ENCODE assay signal across 17 cellular contexts in genomic region chr10:64115471-64115870, GRCh38.
DNase-seq lines count a peak whose midpoint lies in the region; ATAC-seq and TF ChIP-seq lines count a peak whose summit lies in the region.
"Had no signal": no experiment of that assay in that cellular context is flagged by ENCODE, and none has a peak within 500 bp of the region (broad histone marks: within the 10 kb centered on the region; RNA-seq: fewer than 3 reads in every experiment).

No MANE protein-coding gene starts in this region.

- intact Hi-C loops in HCT116 (cut with micrococcal nuclease): loop anchor here (10.0 kb wide), 1 partner anchor 259 kb away; no protein-coding TSS in a partner anchor

- H3K27me3 Mint-ChIP-seq in effector memory CD8-positive, alpha-beta T cell: no peaks in the 10 kb centered on the region
- H3K27me3 Mint-ChIP-seq in T-cell (peaks cover 3% of the 10 kb centered on the region in 2 donors), glutamatergic neuron (ENCODE audit: unreplicated experiment) (no peaks in the 10 kb centered on the region)

- no peaks in the 10 kb centered on the region for H3K36me3 ChIP-seq in HCT116 (ENCODE audit: control insufficient read depth in 1 of 2, insufficient read depth in 2 of 2, low read length in 2 of 2)
- no peaks in the 10 kb centered on the region for H3K36me3 ChIP-seq in RWPE2 (ENCODE audit: low read depth)
- no peaks in the 10 kb centered on the region for H3K36me3 ChIP-seq in trophoblast cell (ENCODE audit: control insufficient read depth in 1 of 2, insufficient read depth in 2 of 2, low read length in 2 of 2)
- H3K36me3 ChIP-seq: BLaER1, HAP-1 had no signal

- H4K20me1 ChIP-seq in HCT116 (ENCODE audit: insufficient read depth): no peaks in the 10 kb centered on the region
- H4K20me1 ChIP-seq: BLaER1 had no signal

- no TSS peak for BruUV-seq in HCT116 (replicated peaks; lab: Mats Ljungman, UMichigan)

- ATAC-seq in HCT116 (no peak), RWPE2 (ENCODE audit: low read depth) (peak; percentile 33; the same call in 2 of the 3 replicates), T-cell (replicated peaks in 1 of 4) (no peak), HG03097 (IDR thresholded peaks at IDR 0.05; ENCODE audit: low FRiP score, unreplicated experiment) (no peak)
- ATAC-seq in effector memory CD8-positive, alpha-beta T cell (replicated peaks): no peak

- peak overlapping the region; percentile 45 for H2AK5ac ChIP-seq in trophoblast cell (ENCODE audit: low read length)

- peak overlapping the region; percentile 64 for H3K4ac ChIP-seq in trophoblast cell (ENCODE audit: low read depth, low read length)

- H3K27ac ChIP-seq in HCT116 (ENCODE audit: low read depth, low read length) (no peak overlapping the region), RWPE2 (ENCODE audit: poor library complexity, severe bottlenecking) (no peak overlapping the region), trophoblast cell (ENCODE audit: low read depth, low read length) (peak overlapping the region; percentile 67)
- H3K27ac ChIP-seq: 22Rv1, BLaER1 had no signal

- no peaks in the 10 kb centered on the region for H3K9me2 ChIP-seq in HCT116 (ENCODE audit: insufficient read depth)

- H3K79me2 ChIP-seq in HCT116 (ENCODE audit: insufficient read depth, low read length) (no peaks in the 10 kb centered on the region), trophoblast cell (ENCODE audit: control insufficient read depth, insufficient read depth, low read length, poor library complexity) (no peaks in the 10 kb centered on the region)

- H2AFZ ChIP-seq in HCT116 (ENCODE audit: low read depth, low read length, poor library complexity, severe bottlenecking): peak overlapping the region; percentile 13
- H2AFZ ChIP-seq in trophoblast cell (ENCODE audit: insufficient read depth, low read length, poor library complexity): no peak overlapping the region

- CTCF ChIA-PET in HCT116 (lab: Charles Lee): interaction anchor here (1.4 to 1.7 kb wide), 3 partner anchors 14 to 264 kb away, joined by 3 to 10 read pairs (median 5); no protein-coding TSS in a partner anchor
- CTCF ChIA-PET in T-cell (lab: Charles Lee): no interaction called here

- RAD21 ChIA-PET in HCT116 (lab: Charles Lee; ENCODE audit: low non-redundant PET in 1 of 2, low total read pairs in 2 of 2, uncharacterized antibody in 2 of 2, unreplicated experiment in 2 of 2): interaction anchor here in 1 of 2 experiments (0.7 kb wide), 1 partner anchor 759 kb away, joined by 3 read pairs; no protein-coding TSS in a partner anchor

- H3K27me3 ChIP-seq in HCT116 (ENCODE audit: insufficient read depth, low read length) (no peaks in the 10 kb centered on the region), RWPE2 (ENCODE audit: insufficient read depth, poor library complexity, severe bottlenecking) (no peaks in the 10 kb centered on the region), trophoblast cell (ENCODE audit: insufficient read depth, low read length) (no peaks in the 10 kb centered on the region)
- H3K27me3 ChIP-seq: BLaER1 had no signal

- no peak overlapping the region for H3K18ac ChIP-seq in trophoblast cell (ENCODE audit: low read length)

- H3K4me1 ChIP-seq in HCT116 (ENCODE audit: control insufficient read depth in 1 of 2, insufficient read depth in 2 of 2, low read length in 2 of 2) (no peaks in the 10 kb centered on the region), RWPE2 (ENCODE audit: insufficient read depth, poor library complexity, severe bottlenecking) (peaks cover 5% of the 10 kb centered on the region), trophoblast cell (ENCODE audit: control insufficient read depth in 1 of 2, insufficient read depth in 2 of 2, low read length in 2 of 2) (peaks cover 9 to 20% of the 10 kb centered on the region in 2 experiments)
- H3K4me1 ChIP-seq: HAP-1 had no signal

- H2BK120ac ChIP-seq in trophoblast cell (ENCODE audit: insufficient read depth, low read length, poor library complexity): peak overlapping the region; percentile 93

- peak overlapping the region; percentile 44 for H4K8ac ChIP-seq in trophoblast cell (ENCODE audit: low read depth, low read length)

- no peak overlapping the region for H3K4me3 Mint-ChIP-seq in effector memory CD8-positive, alpha-beta T cell
- H3K4me3 Mint-ChIP-seq in T-cell (no peak overlapping the region), glutamatergic neuron (ENCODE audit: unreplicated experiment) (no peak overlapping the region)
- H3K4me3 Mint-ChIP-seq: CD4-positive, CD25-positive, alpha-beta regulatory T cell; HFFc6; IgD-negative memory B cell had no signal

- peak overlapping the region; percentile 54 for H3K14ac ChIP-seq in trophoblast cell (ENCODE audit: low read length)

- whole genome bisulfite sequencing in trophoblast cell (ENCODE audit: extremely low coverage, insufficient coverage, insufficient read length): no CpG with 5 or more reads among the region's 1 CpG

- POLR2A ChIA-PET in HCT116 (lab: Charles Lee): no interaction called here
- POLR2A ChIA-PET in T-cell (lab: Charles Lee): no interaction called here

- H3K9ac ChIP-seq in HCT116 (ENCODE audit: low read length): no peak overlapping the region
- no peak overlapping the region for H3K9ac ChIP-seq in trophoblast cell (ENCODE audit: low read length)
- H3K9ac ChIP-seq: BLaER1 had no signal

- H3K4me2 ChIP-seq in HCT116 (ENCODE audit: low read length): no peak overlapping the region
- no peak overlapping the region for H3K4me2 ChIP-seq in trophoblast cell (ENCODE audit: low read length)
- H3K4me2 ChIP-seq: BLaER1 had no signal

- H3K79me1 ChIP-seq in trophoblast cell (ENCODE audit: low read length): peaks cover 22% of the 10 kb centered on the region

- no peak overlapping the region for H3K23ac ChIP-seq in trophoblast cell (ENCODE audit: low read length)

- TF ChIP-seq RAD21 in HCT116 (IDR thresholded peaks at IDR 0.05; ENCODE audit: low read depth): no peak

- H3K9me3 ChIP-seq in HCT116 (ENCODE audit: control insufficient read depth in 1 of 2, insufficient read depth in 1 of 2, low read depth in 1 of 2, low read length in 2 of 2) (no peaks in the 10 kb centered on the region), RWPE2 (ENCODE audit: severe bottlenecking) (no peaks in the 10 kb centered on the region), trophoblast cell (ENCODE audit: insufficient read depth, low read depth, low read length) (no peaks in the 10 kb centered on the region)
- H3K9me3 ChIP-seq: BLaER1, HAP-1 had no signal

- TF ChIP-seq CTCF in HCT116 (IDR thresholded peaks at IDR 0.05 in 2 of 3, conservative IDR thresholded peaks at IDR 0.05 in 1 of 3; ENCODE audit: borderline replicate concordance in 1 of 3, insufficient read depth in 1 of 3, low read depth in 2 of 3, low read length in 2 of 3) (no peak), RWPE2 (IDR thresholded peaks at IDR 0.05; ENCODE audit: poor library complexity, severe bottlenecking) (no peak), epithelial cell of esophagus (IDR thresholded peaks at IDR 0.05; ENCODE audit: insufficient read depth, low read depth, low read length, missing control alignments) (no peak), glutamatergic neuron (IDR thresholded peaks at IDR 0.05; ENCODE audit: partially characterized antibody, unreplicated experiment) (no peak)

- peak overlapping the region; percentile 87 for H2BK5ac ChIP-seq in trophoblast cell (ENCODE audit: low read depth, low read length, poor library complexity)

- no peak overlapping the region for H3K27ac Mint-ChIP-seq in effector memory CD8-positive, alpha-beta T cell
- H3K27ac Mint-ChIP-seq in T-cell (no peak overlapping the region), glutamatergic neuron (ENCODE audit: unreplicated experiment) (no peak overlapping the region)
- H3K27ac Mint-ChIP-seq: CD4-positive, CD25-positive, alpha-beta regulatory T cell; HFFc6; IgD-negative memory B cell had no signal

- H3K9me3 Mint-ChIP-seq in effector memory CD8-positive, alpha-beta T cell: peaks cover 0 to 4% of the 10 kb centered on the region in 2 donors
- H3K9me3 Mint-ChIP-seq in T-cell (no peaks in the 10 kb centered on the region), glutamatergic neuron (ENCODE audit: unreplicated experiment) (no peaks in the 10 kb centered on the region)
- H3K9me3 Mint-ChIP-seq: IgD-negative memory B cell had no signal

- no peak overlapping the region for H3K4me3 ChIP-seq in HCT116 (replicated peaks in 1 of 2; ENCODE audit: low read depth in 1 of 2, low read length in 2 of 2)
- no peak overlapping the region for H3K4me3 ChIP-seq in RWPE2 (ENCODE audit: severe bottlenecking)
- no peak overlapping the region for H3K4me3 ChIP-seq in epithelial cell of esophagus (ENCODE audit: low read length)
- no peak overlapping the region for H3K4me3 ChIP-seq in trophoblast cell (ENCODE audit: low read depth, low read length)
- H3K4me3 ChIP-seq: BLaER1, HAP-1 had no signal

- no peak for TF ChIP-seq POLR2A in HCT116 (IDR thresholded peaks at IDR 0.05; ENCODE audit: borderline replicate concordance, extremely low read depth, insufficient read depth, insufficient read length)

- H4K91ac ChIP-seq in trophoblast cell (ENCODE audit: low read depth, low read length): peak overlapping the region; percentile 84

- peak overlapping the region; percentile 85 for H2BK12ac ChIP-seq in trophoblast cell (ENCODE audit: low read length)

- DNase-seq in HCT116 (ENCODE audit: low read depth, low spot score) (no peak), RWPE2 (ENCODE audit: low spot score) (no peak), epithelial cell of esophagus (ENCODE audit: low read depth) (peak; percentile 11), trophoblast cell (peak; percentile 47 to 61), T-cell (no peak), glutamatergic neuron (no peak)
- no peak for DNase-seq in effector memory CD8-positive, alpha-beta T cell
- DNase-seq: AML-193; CD4-positive, CD25-positive, alpha-beta regulatory T cell; GF-D8; GOT3; HFFc6 had no signal

- H3K4me1 Mint-ChIP-seq in effector memory CD8-positive, alpha-beta T cell (ENCODE audit: low read depth in 2 of 2): no peaks in the 10 kb centered on the region
- H3K4me1 Mint-ChIP-seq in T-cell (peaks cover 3 to 10% (median 3%) of the 10 kb centered on the region in 3 donors), glutamatergic neuron (ENCODE audit: low read depth, unreplicated experiment) (peaks cover 2% of the 10 kb centered on the region)
- H3K4me1 Mint-ChIP-seq: CD4-positive, CD25-positive, alpha-beta regulatory T cell had no signal

- peak overlapping the region; percentile 32 for H4K12ac ChIP-seq in trophoblast cell (ENCODE audit: low read depth, low read length)

- no peaks in the 10 kb centered on the region for H3K36me3 Mint-ChIP-seq in effector memory CD8-positive, alpha-beta T cell (ENCODE audit: insufficient read depth)
- no peaks in the 10 kb centered on the region for H3K36me3 Mint-ChIP-seq in T-cell
- no peaks in the 10 kb centered on the region for H3K36me3 Mint-ChIP-seq in glutamatergic neuron (ENCODE audit: unreplicated experiment)
- H3K36me3 Mint-ChIP-seq: CD4-positive, CD25-positive, alpha-beta regulatory T cell; IgD-negative memory B cell had no signal

TF ChIP-seq in HCT116, 20 proteins besides CTCF, POLR2A, EP300 and RAD21 (continues in another document):
- TF ChIP-seq CBX3 (IDR thresholded peaks at IDR 0.05; ENCODE audit: low read depth) (no peak), FOSL1 (IDR thresholded peaks at IDR 0.05; ENCODE audit: low read depth) (no peak), ATF3 (IDR thresholded peaks at IDR 0.05) (no peak), SP1 (IDR thresholded peaks at IDR 0.05; ENCODE audit: low read depth) (no peak)

Comparison
In these comparisons a context has a peak if more than half of its experiments do, and no peak if none do; other contexts are left out.
1. DNase-seq: peak in epithelial cell of esophagus (single experiment) and trophoblast cell (2 of 2); none in HCT116 (single experiment), RWPE2 (single experiment), effector memory CD8-positive, alpha-beta T cell (0 of 3), T-cell (0 of 34) and glutamatergic neuron (single experiment).